In genomic region chr16:17306745-17307144, GRCh38 we compare ENCODE assay signal across 22 cellular contexts.
DNase-seq lines count a peak whose midpoint lies in the region; ATAC-seq and TF ChIP-seq lines count a peak whose summit lies in the region.
"Had no signal": no experiment of that assay in that cellular context is flagged by ENCODE, and none has a peak within 500 bp of the region (broad histone marks: within the 10 kb centered on the region; RNA-seq: fewer than 3 reads in every experiment).

No MANE protein-coding gene starts in this region.

- H3K27me3 ChIP-seq in prostate gland (replicated peaks; ENCODE audit: insufficient read depth): no peaks in the 10 kb centered on the region
- H3K27me3 ChIP-seq: SJCRH30 had no signal

- WGBS in prostate gland: 95% methylated on average over 3 of the region's 3 CpGs

- ATAC-seq in activated CD4-positive, alpha-beta T cell treated with anti-CD3 and anti-CD28 coated beads for 36 hours: peak; percentile 37
- no peak for ATAC-seq in GM21423 (IDR thresholded peaks at IDR 0.05; ENCODE audit: unreplicated experiment)
- ATAC-seq: HCT116 had no signal

- peak; percentile 28 for DNase-seq in activated CD4-positive, alpha-beta T cell treated with anti-CD3 and anti-CD28 coated beads for 36 hours
- DNase-seq in activated CD4-positive, alpha-beta T cell treated with anti-CD3 and anti-CD28 coated beads, Interleukin-2, amount 10 ng/mL, durations not matched to agents 24 days and 14 days: no peak
- DNase-seq in stimulated activated CD4-positive, alpha-beta T cell treated with anti-CD3 and anti-CD28 coated beads, Interleukin-15, amount 100 ng/mL, for 24 hours: peak; percentile 15
- no peak for DNase-seq in stimulated activated CD4-positive, alpha-beta T cell treated with anti-CD3 and anti-CD28 coated beads, Interleukin-2, amount 100 ng/mL, for 48 hours
- DNase-seq in prostate gland (ENCODE audit: low spot score) (no peak), NCI-H2029 (lab: John Stamatoyannopoulos, UW) (no peak), putamen (ENCODE audit: low spot score) (no peak)
- DNase-seq: 8988T; Calu3; CD8-positive, alpha-beta memory T cell; DMS153; GOT3; IMR-90; NCI-H1105 treated with DMSO at 0.1 percent for 48 hours; NCI-H2081; NCI-H2171; NCI-H446; NCI-H526; SJCRH30 had no signal

- peak overlapping the region; percentile 86 to 92 for H3K27ac ChIP-seq in prostate gland
- H3K27ac ChIP-seq: C4-2B, SJCRH30 had no signal

- H3K9me3 Mint-ChIP-seq in activated CD4-positive, alpha-beta T cell treated with anti-CD3 and anti-CD28 coated beads for 36 hours (ENCODE audit: low read depth): no peaks in the 10 kb centered on the region
- H3K9me3 Mint-ChIP-seq in activated CD4-positive, alpha-beta T cell treated with anti-CD3 and anti-CD28 coated beads, Interleukin-2, amount 10 ng/mL, durations not matched to agents 24 days and 14 days: no peaks in the 10 kb centered on the region
- H3K9me3 Mint-ChIP-seq: CD8-positive, alpha-beta memory T cell had no signal

- peaks cover 1% of the 10 kb centered on the region for H3K36me3 Mint-ChIP-seq in activated CD4-positive, alpha-beta T cell treated with anti-CD3 and anti-CD28 coated beads for 36 hours (ENCODE audit: low read depth)
- peaks cover 21% of the 10 kb centered on the region for H3K36me3 Mint-ChIP-seq in activated CD4-positive, alpha-beta T cell treated with anti-CD3 and anti-CD28 coated beads, Interleukin-2, amount 10 ng/mL, durations not matched to agents 24 days and 14 days (ENCODE audit: low read depth)

- intact Hi-C loops in activated CD4-positive, alpha-beta T cell treated with anti-CD3 and anti-CD28 coated beads for 36 hours (cut with DNase I, micrococcal nuclease): no loop called here
- intact Hi-C loops in activated CD4-positive, alpha-beta T cell treated with anti-CD3 and anti-CD28 coated beads, Interleukin-2, amount 10 ng/mL, durations not matched to agents 24 days and 14 days (cut with micrococcal nuclease): loop anchor here (5.0 kb wide), 2 partner anchors 36 to 61 kb away; no protein-coding TSS in a partner anchor
- intact Hi-C loops in prostate gland (cut with DNase I): loop anchor here (10.0 kb wide), 2 partner anchors 158 to 438 kb away; no protein-coding TSS in a partner anchor

- TF ChIP-seq CTCF in prostate gland (IDR thresholded peaks at IDR 0.05): no peak

- no peak overlapping the region for H3K4me3 Mint-ChIP-seq in activated CD4-positive, alpha-beta T cell treated with anti-CD3 and anti-CD28 coated beads for 36 hours
- H3K4me3 Mint-ChIP-seq in activated CD4-positive, alpha-beta T cell treated with anti-CD3 and anti-CD28 coated beads, Interleukin-2, amount 10 ng/mL, durations not matched to agents 24 days and 14 days: no peak overlapping the region
- H3K4me3 Mint-ChIP-seq: CD8-positive, alpha-beta memory T cell had no signal

- H3K4me3 ChIP-seq in prostate gland: no peak overlapping the region
- H3K4me3 ChIP-seq: SJCRH30 had no signal

- H3K4me1 ChIP-seq in prostate gland (replicated peaks): peaks cover 19% of the 10 kb centered on the region
- H3K4me1 ChIP-seq: SJCRH30 had no signal

- TF ChIP-seq POLR2A in prostate gland (IDR thresholded peaks at IDR 0.05): no peak

- no peaks in the 10 kb centered on the region for H3K9me3 ChIP-seq in prostate gland
- H3K9me3 ChIP-seq: SJCRH30 had no signal

- H3K27me3 Mint-ChIP-seq in activated CD4-positive, alpha-beta T cell treated with anti-CD3 and anti-CD28 coated beads for 36 hours: no peaks in the 10 kb centered on the region
- H3K27me3 Mint-ChIP-seq in activated CD4-positive, alpha-beta T cell treated with anti-CD3 and anti-CD28 coated beads, Interleukin-2, amount 10 ng/mL, durations not matched to agents 24 days and 14 days: no peaks in the 10 kb centered on the region

- H3K4me1 Mint-ChIP-seq in activated CD4-positive, alpha-beta T cell treated with anti-CD3 and anti-CD28 coated beads for 36 hours: peaks cover 43% of the 10 kb centered on the region
- peaks cover 42% of the 10 kb centered on the region for H3K4me1 Mint-ChIP-seq in activated CD4-positive, alpha-beta T cell treated with anti-CD3 and anti-CD28 coated beads, Interleukin-2, amount 10 ng/mL, durations not matched to agents 24 days and 14 days

- H3K27ac Mint-ChIP-seq in activated CD4-positive, alpha-beta T cell treated with anti-CD3 and anti-CD28 coated beads for 36 hours: no peak overlapping the region
- H3K27ac Mint-ChIP-seq in activated CD4-positive, alpha-beta T cell treated with anti-CD3 and anti-CD28 coated beads, Interleukin-2, amount 10 ng/mL, durations not matched to agents 24 days and 14 days: no peak overlapping the region

- CTCF ChIA-PET in activated CD4-positive, alpha-beta T cell treated with anti-CD3 and anti-CD28 coated beads for 36 hours (lab: Charles Lee): interaction anchor here (0.6 kb wide), 1 partner anchor 116 kb away, joined by 3 read pairs; no protein-coding TSS in a partner anchor

- POLR2A ChIA-PET in activated CD4-positive, alpha-beta T cell treated with anti-CD3 and anti-CD28 coated beads for 36 hours (lab: Charles Lee): no interaction called here

- no peaks in the 10 kb centered on the region for H3K36me3 ChIP-seq in prostate gland
- H3K36me3 ChIP-seq: SJCRH30 had no signal

Comparison
In these comparisons a context has a peak if more than half of its experiments do, and no peak if none do; other contexts are left out.
1. DNase-seq: peak in activated CD4-positive, alpha-beta T cell treated with anti-CD3 and anti-CD28 coated beads for 36 hours (single experiment) and stimulated activated CD4-positive, alpha-beta T cell treated with anti-CD3 and anti-CD28 coated beads, Interleukin-15, amount 100 ng/mL, for 24 hours (single experiment); none in activated CD4-positive, alpha-beta T cell treated with anti-CD3 and anti-CD28 coated beads, Interleukin-2, amount 10 ng/mL, durations not matched to agents 24 days and 14 days (single experiment), stimulated activated CD4-positive, alpha-beta T cell treated with anti-CD3 and anti-CD28 coated beads, Interleukin-2, amount 100 ng/mL, for 48 hours (0 of 2), prostate gland (single experiment), NCI-H2029 (single experiment) and putamen (single experiment).
2. intact Hi-C loops: an anchor here in activated CD4-positive, alpha-beta T cell treated with anti-CD3 and anti-CD28 coated beads, Interleukin-2, amount 10 ng/mL, durations not matched to agents 24 days and 14 days (5.0 kb wide) and prostate gland (10.0 kb wide); none called in activated CD4-positive, alpha-beta T cell treated with anti-CD3 and anti-CD28 coated beads for 36 hours.